In the genomic region with DNA sequence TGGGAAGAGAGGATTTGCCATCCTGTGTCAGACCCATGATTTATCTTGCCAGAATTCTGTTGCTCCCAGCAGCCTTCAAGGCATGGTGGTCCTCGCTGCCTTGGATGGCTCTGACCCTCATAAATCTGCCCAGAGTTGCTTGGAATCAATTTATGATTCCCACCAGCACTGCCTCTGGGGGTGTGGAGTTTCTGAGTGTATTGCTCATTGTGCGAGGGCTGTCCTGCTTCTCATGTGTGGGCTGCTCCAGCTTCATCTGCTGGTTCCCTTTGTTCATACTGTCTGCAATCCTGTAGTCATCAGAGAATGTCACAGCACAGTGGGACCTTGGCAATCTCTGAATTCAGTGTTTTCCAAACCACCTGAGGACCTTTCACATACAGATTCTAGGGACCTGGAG, we compare ENCODE assay signal across 20 cellular contexts.
DNase-seq lines count a peak whose midpoint lies in the region; ATAC-seq, FAIRE-seq and TF ChIP-seq lines count a peak whose summit lies in the region.
"Had no signal": no experiment of that assay in that cellular context is flagged by ENCODE, and none has a peak within 500 bp of the region (broad histone marks: within the 10 kb centered on the region; RNA-seq: fewer than 3 reads in every experiment).

No MANE protein-coding gene starts in this region.

- intact Hi-C loops in cardiac septum (cut with DNase I) = no loop called here
- intact Hi-C loops in heart right ventricle (cut with DNase I) = no loop called here
- intact Hi-C loops in A673 (cut with micrococcal nuclease; ENCODE audit: unreplicated experiment) = no loop called here

- BruUV-seq in A673 (replicated peaks; lab: Mats Ljungman, UMichigan) = no TSS peak

- H3K27me3 ChIP-seq in heart right ventricle (peaks cover 0 to 25% (median 4%) of the 10 kb centered on the region in 7 donors), A673 (replicated peaks; ENCODE audit: insufficient read depth, low read depth, low read length, poor library complexity) (no peaks in the 10 kb centered on the region)

- H3K4me3 ChIP-seq in heart right ventricle (no peak overlapping the region), A673 (ENCODE audit: low read depth, low read length, poor library complexity, severe bottlenecking) (no peak overlapping the region)

- H3K9me3 ChIP-seq in heart right ventricle = no peaks in the 10 kb centered on the region
- no peaks in the 10 kb centered on the region for H3K9me3 ChIP-seq in A673 (ENCODE audit: low read depth, low read length, poor library complexity, severe bottlenecking)
- H3K9me3 ChIP-seq: Caco-2 had no signal

- FAIRE-seq in urothelium cell line (lab: Jason Lieb, UNC) = peak; percentile 82
- FAIRE-seq: D721Med, G401.6, GM12891, GM19239, H54, HTR-8/SVneo had no signal

- no peak for ATAC-seq in heart right ventricle

- POLR2A ChIA-PET in A673 (lab: Charles Lee; ENCODE audit: low non-redundant PET) = no interaction called here

- CTCF ChIA-PET in A673 (lab: Charles Lee) = no interaction called here

- TF ChIP-seq CTCF in heart right ventricle (IDR thresholded peaks at IDR 0.05) (no peak), A673 (conservative IDR thresholded peaks at IDR 0.05; ENCODE audit: low read depth, low read length) (no peak)

- H3K4me1 ChIP-seq in heart right ventricle (no peaks in the 10 kb centered on the region), A673 (ENCODE audit: insufficient read depth, low read length, poor library complexity, severe bottlenecking) (peaks cover 4% of the 10 kb centered on the region)
- H3K4me1 ChIP-seq: Caco-2 had no signal

- no peaks in the 10 kb centered on the region for H3K36me3 ChIP-seq in heart right ventricle
- H3K36me3 ChIP-seq in A673 (ENCODE audit: insufficient read depth, low read length, poor library complexity, severe bottlenecking) = no peaks in the 10 kb centered on the region

- H3K27ac ChIP-seq in heart right ventricle (no peak overlapping the region), A673 (ENCODE audit: low read depth, low read length, poor library complexity, severe bottlenecking) (no peak overlapping the region)
- H3K27ac ChIP-seq: C4-2B had no signal

- WGBS in heart right ventricle, 2 donors = 69 to 71% methylated on average over 2 of the region's 2 CpGs

- DNase-seq in cardiac septum (ENCODE audit: low spot score) = peak; percentile 31
- DNase-seq in heart right ventricle = no peak
- peak; percentile 14 for DNase-seq in mesenteric fat pad (ENCODE audit: low spot score)
- DNase-seq in putamen (ENCODE audit: low spot score) = peak; percentile 27
- no peak for DNase-seq in urothelium cell line (ENCODE audit: low spot score)
- no peak for DNase-seq in NCI-H82 treated with DMSO at 0.1 percent for 48 hours (lab: John Stamatoyannopoulos, UW; ENCODE audit: unreplicated experiment)
- DNase-seq in A673 (ENCODE audit: low spot score) = no peak
- DNase-seq in hepatic stellate cell (ENCODE audit: low spot score) = no peak
- DNase-seq: 8988T; Caco-2; CD4-positive, alpha-beta T cell; HCEC 1CT; IMR-90 had no signal

Comparison
In these comparisons a context has a peak if more than half of its experiments do, and no peak if none do; other contexts are left out.
1. DNase-seq: peak in cardiac septum (single experiment), mesenteric fat pad (single experiment) and putamen (single experiment); none in heart right ventricle (0 of 2), urothelium cell line (single experiment), NCI-H82 treated with DMSO at 0.1 percent for 48 hours (single experiment), A673 (single experiment) and hepatic stellate cell (single experiment).